ENCODE assay signal across 19 cellular contexts in the genomic region with DNA sequence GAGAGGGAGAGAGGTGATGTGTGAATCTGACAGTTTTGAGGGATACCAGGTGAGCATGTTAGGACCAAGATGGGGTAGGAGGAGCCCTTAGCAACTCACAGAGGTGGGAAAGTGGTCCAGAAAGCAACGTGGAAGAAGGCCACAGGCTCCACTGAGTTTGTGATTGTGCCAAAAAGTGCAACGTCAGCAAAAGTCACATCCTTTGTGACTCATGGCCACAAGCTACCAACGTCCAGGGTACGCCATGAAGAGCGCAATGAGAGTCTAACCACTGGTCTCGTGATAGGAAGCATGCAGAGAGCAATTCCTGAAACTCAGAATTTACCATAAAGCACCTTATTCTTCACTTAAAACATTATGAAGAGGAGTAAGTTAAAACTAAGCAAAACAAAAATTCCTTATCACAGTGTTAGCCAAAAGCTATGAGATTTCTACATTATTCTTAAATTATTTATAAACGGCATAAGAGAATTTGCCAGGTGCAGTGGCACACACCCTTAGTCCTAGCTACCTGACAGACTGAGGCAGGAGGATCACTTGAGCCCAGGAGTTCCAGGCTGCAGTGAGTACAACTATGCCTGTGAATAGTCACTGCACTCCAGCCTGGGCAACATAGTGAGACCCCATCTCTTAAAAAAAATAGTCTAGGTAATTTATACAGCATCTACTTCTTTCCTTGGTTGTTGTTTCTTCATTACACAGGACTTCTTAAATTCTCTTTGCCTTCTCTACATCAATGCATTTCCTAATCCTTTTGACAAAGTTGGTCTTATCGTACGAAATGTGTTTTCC. TPM values are rescaled to one million over a fixed set of nuclear protein-coding genes. Genes with fewer than 3 reads are reported as not detected.
"Had no signal": no experiment of that assay in that cellular context is flagged by ENCODE, and none has a peak within 500 bp of the region (broad histone marks: within the 10 kb centered on the region; RNA-seq: fewer than 3 reads in every experiment).

No MANE protein-coding gene starts in this region.

- H3K27ac ChIP-seq: ascending aorta, epithelial cell of prostate, foreskin keratinocyte, uterus had no signal

- H3K27ac Mint-ChIP-seq: activated T-cell treated with anti-CD3 and anti-CD28 coated beads, Interleukin-2, amount 50 U/mL, for 72 hours had no signal

- DNase-seq: activated effector memory CD4-positive, alpha-beta T cell treated with anti-CD3 and anti-CD28 coated beads, Interleukin-2, amount 50 U/mL, for 16 hours; activated naive CD4-positive, alpha-beta T cell treated with anti-CD3 and anti-CD28 coated beads, Interleukin-2, amount 50 U/mL, for 16 hours; activated T-cell treated with anti-CD3 and anti-CD28 coated beads, Interleukin-2, amount 50 U/mL, for 72 hours; dermis blood vessel endothelial cell; effector memory CD8-positive, alpha-beta T cell; foreskin keratinocyte; glutamatergic neuron; left ventricle myocardium superior; stimulated activated CD4-positive, alpha-beta T cell treated with anti-CD3 and anti-CD28 coated beads, Interleukin-12 subunit alpha, Interleukin-12 subunit beta, amount 100 ng/mL, for 4 hours; stimulated activated CD4-positive, alpha-beta T cell treated with anti-CD3 and anti-CD28 coated beads, Interleukin-1b, Interleukin-23, amount 100 ng/mL, for 48 hours; stimulated activated CD8-positive, alpha-beta memory T cell treated with anti-CD3 and anti-CD28 coated beads, Interleukin-4, amount 100 ng/mL, for 48 hours; stimulated activated naive CD4-positive, alpha-beta T cell; tibial artery; uterus had no signal

- H3K4me3 Mint-ChIP-seq: activated T-cell treated with anti-CD3 and anti-CD28 coated beads, Interleukin-2, amount 50 U/mL, for 72 hours; effector memory CD8-positive, alpha-beta T cell had no signal

- H3K4me3 ChIP-seq: ascending aorta, breast epithelium, tibial artery, uterus had no signal

- H3K27me3 Mint-ChIP-seq: effector memory CD8-positive, alpha-beta T cell had no signal

- H3K27me3 ChIP-seq: ascending aorta, breast epithelium, tibial artery, uterus had no signal

- H3K9me3 ChIP-seq: ascending aorta, breast epithelium, tibial artery, uterus had no signal

- H3K4me1 ChIP-seq: ascending aorta, breast epithelium, foreskin keratinocyte, tibial artery, uterus had no signal

- H3K9me3 Mint-ChIP-seq: effector memory CD8-positive, alpha-beta T cell had no signal

- ATAC-seq: activated CD4-positive, CD25-positive, alpha-beta regulatory T cell treated with anti-CD3 and anti-CD28 coated beads, Interleukin-2, amount 50 U/mL, for 24 hours; activated T-cell treated with anti-CD3 and anti-CD28 coated beads, Interleukin-2, amount 50 U/mL, for 72 hours; effector memory CD8-positive, alpha-beta T cell; foreskin keratinocyte had no signal

- H3K36me3 ChIP-seq: ascending aorta, breast epithelium, tibial artery, uterus had no signal

RNA-seq across cellular contexts. Expression of gene COLGALT2, which starts 55.2 kb away (rescaled TPM):
- total RNA-seq: dermis blood vessel endothelial cell had no signal
- polyA plus RNA-seq: keratinocyte had no signal
